1 cellular context compared by ENCODE assay signal in genomic region chr22:28819253-28820096, GRCh38.
TF ChIP-seq lines count a peak whose summit lies in the region.

No MANE protein-coding gene starts in this region.

TF ChIP-seq in HepG2, 621 proteins besides CTCF, POLR2A, EP300 and RAD21 (continued from another document and continues in another):
- TF ChIP-seq ZNF407 (CRISPR knock-in tag; IDR thresholded peaks at IDR 0.05; ENCODE audit: not compliant biosample characterization) (no peak), IKZF5 (CRISPR knock-in tag; IDR thresholded peaks at IDR 0.05) (peak; percentile 86), ZNF563 (CRISPR knock-in tag; IDR thresholded peaks at IDR 0.05) (no peak), STAG1 (CRISPR knock-in tag; IDR thresholded peaks at IDR 0.05) (peak; percentile 27; the same call in 1 of the 2 replicates), HNRNPLL (IDR thresholded peaks at IDR 0.05; ENCODE audit: low read depth, low read length, poor library complexity, severe bottlenecking) (no peak), GTF2F1 (IDR thresholded peaks at IDR 0.05; ENCODE audit: low read length) (no peak), FOXO1 (CRISPR knock-in tag; IDR thresholded peaks at IDR 0.05) (peak; percentile 93), ZNF280D (CRISPR knock-in tag; IDR thresholded peaks at IDR 0.05) (peak; percentile 54; the same call in 1 of the 2 replicates), HNRNPL (IDR thresholded peaks at IDR 0.05; ENCODE audit: low read depth, low read length) (peak; percentile 84), ESRRA (CRISPR knock-in tag; IDR thresholded peaks at IDR 0.05; ENCODE audit: low read depth) (no peak), ZNF639 (CRISPR knock-in tag; conservative IDR thresholded peaks at IDR 0.05) (no peak), FOXA3 (CRISPR knock-in tag; IDR thresholded peaks at IDR 0.05) (peak; percentile 96), MYC (CRISPR knock-in tag; IDR thresholded peaks at IDR 0.05; ENCODE audit: borderline replicate concordance) (peak; percentile 45; the same call in 1 of the 2 replicates), ZNF530 (CRISPR knock-in tag; IDR thresholded peaks at IDR 0.05; ENCODE audit: low read depth) (no peak), RNF2 (conservative IDR thresholded peaks at IDR 0.05; ENCODE audit: low read depth) (no peak), TCF7L2 (IDR thresholded peaks at IDR 0.05; ENCODE audit: low read depth, low read length) (no peak), MLX (CRISPR knock-in tag; IDR thresholded peaks at IDR 0.05) (0 out of 2 replicates have a peak, but pooled peaks have one; percentile 26), ZNF580 (CRISPR knock-in tag; IDR thresholded peaks at IDR 0.05; ENCODE audit: borderline replicate concordance, low read depth) (no peak), ZNF703 (CRISPR knock-in tag; IDR thresholded peaks at IDR 0.05; ENCODE audit: borderline replicate concordance) (no peak), HCFC1 (IDR thresholded peaks at IDR 0.05; ENCODE audit: low read depth, low read length) (no peak), ZNF362 (CRISPR knock-in tag; IDR thresholded peaks at IDR 0.05; ENCODE audit: borderline replicate concordance) (peak; percentile 73; the same call in 1 of the 2 replicates), ZNF414 (CRISPR knock-in tag; IDR thresholded peaks at IDR 0.05) (no peak; the same call in 1 of the 2 replicates), GPN1 (CRISPR knock-in tag; IDR thresholded peaks at IDR 0.05; ENCODE audit: borderline replicate concordance) (no peak), ZFX (CRISPR knock-in tag; IDR thresholded peaks at IDR 0.05; ENCODE audit: low read depth) (peak; percentile 55; the same call in 1 of the 2 replicates), ZNF615 (CRISPR knock-in tag; IDR thresholded peaks at IDR 0.05; ENCODE audit: borderline replicate concordance) (no peak), IKZF1 (IDR thresholded peaks at IDR 0.05) (no peak), GMEB2 (CRISPR knock-in tag; IDR thresholded peaks at IDR 0.05; ENCODE audit: low read depth) (no peak), NFIC (IDR thresholded peaks at IDR 0.05; ENCODE audit: low read length) (no peak; the same call in 1 of the 2 replicates), ATF2 (CRISPR knock-in tag; IDR thresholded peaks at IDR 0.05) (peak; percentile 81), KMT2B (CRISPR knock-in tag; IDR thresholded peaks at IDR 0.05) (no peak), ZBTB34 (CRISPR knock-in tag; IDR thresholded peaks at IDR 0.05) (no peak), ZNF292 (CRISPR knock-in tag; IDR thresholded peaks at IDR 0.05; ENCODE audit: borderline replicate concordance, low read depth) (peak; percentile 45; the same call in 1 of the 2 replicates), JARID2 (CRISPR knock-in tag; IDR thresholded peaks at IDR 0.05; ENCODE audit: insufficient replicate concordance) (no peak), ATRX (CRISPR knock-in tag; IDR thresholded peaks at IDR 0.05; ENCODE audit: borderline replicate concordance) (no peak)
